In the genomic region with DNA sequence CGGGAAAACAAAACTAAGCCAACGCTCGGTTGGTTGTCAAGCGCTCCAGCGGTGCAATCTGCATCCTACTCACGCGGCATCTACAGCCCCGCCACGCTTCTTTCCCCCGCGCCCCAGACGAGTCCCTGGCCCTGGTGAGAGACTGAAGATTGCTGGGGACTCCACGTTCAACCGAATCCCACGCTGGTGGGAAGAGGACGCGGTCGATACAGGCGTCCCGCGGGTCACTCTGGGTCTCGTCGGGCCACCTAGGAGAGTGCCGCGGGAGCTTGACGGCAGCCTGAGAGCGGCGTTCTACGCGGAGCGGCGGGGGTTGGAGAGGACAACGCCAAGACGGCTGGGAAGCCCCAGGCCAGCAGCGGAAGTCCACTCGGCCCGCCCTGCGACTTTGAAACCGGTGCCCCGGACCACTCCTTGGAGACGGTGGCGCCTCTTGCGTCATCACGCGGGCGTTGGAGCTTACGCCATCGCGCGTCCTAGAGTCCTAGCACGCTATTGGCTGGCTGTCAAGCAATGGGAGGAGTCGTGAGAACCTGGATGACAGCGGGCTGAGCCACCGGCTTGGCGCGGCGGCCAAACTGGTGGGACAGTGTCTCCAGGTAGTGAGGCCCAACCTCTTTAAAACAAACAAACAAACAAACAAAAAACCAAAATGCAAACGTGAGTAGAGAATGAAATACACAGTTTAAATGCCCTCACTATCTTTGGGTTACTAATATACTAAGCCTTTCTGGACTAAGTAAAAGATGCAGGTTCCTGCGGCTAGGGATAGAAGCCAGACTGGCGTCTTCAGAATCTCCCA, we compare ENCODE assay signal across 8 cellular contexts. TPM values are rescaled to one million over a fixed set of nuclear protein-coding genes. Genes with fewer than 3 reads are reported as not detected.
DNase-seq lines count a peak whose midpoint lies in the region; ATAC-seq and TF ChIP-seq lines count a peak whose summit lies in the region.

TSS of gene SCLT1 (minus strand) at position 367 of the 802 bp plus-strand sequence. CDS start 436 bp downstream, outside the sequence.

- H3K36me3 ChIP-seq in BE2C (no peaks in the 10 kb centered on the region), colonic mucosa (no peaks in the 10 kb centered on the region)

- peak; percentile 99 for DNase-seq in BE2C
- peak; percentile 46 for DNase-seq in GM19240 (ENCODE audit: insufficient read length, low spot score)
- peak; percentile 96 to 99 for DNase-seq in NCI-H526 (lab: John Stamatoyannopoulos, UW)
- DNase-seq in activated CD4-positive, alpha-beta T cell treated with anti-CD3 and anti-CD28 coated beads for 48 hours = peak; percentile 98
- DNase-seq in colonic mucosa = peak; percentile 100
- DNase-seq in stimulated activated CD4-positive, alpha-beta T cell treated with anti-CD3 and anti-CD28 coated beads, Interleukin-1b, Interleukin-23, amount 100 ng/mL, for 4 hours (ENCODE audit: low read depth in 2 of 2) = peak; percentile 87 to 90

- H3K4me3 ChIP-seq in BE2C (ENCODE audit: low read depth, low read length) = peak within 1 kb of the TSS; percentile 85
- peak within 1 kb of the TSS; percentile 70 for H3K4me3 ChIP-seq in colonic mucosa

- H3K4me1 ChIP-seq in BE2C = no peaks in the 10 kb centered on the region
- no peaks in the 10 kb centered on the region for H3K4me1 ChIP-seq in colonic mucosa

- H3K27me3 ChIP-seq in BE2C (no peaks in the 10 kb centered on the region), colonic mucosa (no peaks in the 10 kb centered on the region), layer of hippocampus (ENCODE audit: control insufficient read depth, insufficient read depth, low read length) (no peaks in the 10 kb centered on the region)

- intact Hi-C loops in colonic mucosa (cut with DNase I) = no loop called here

- peak within 1 kb of the TSS; percentile 96 for H3K27ac ChIP-seq in colonic mucosa
- peak within 1 kb of the TSS; percentile 93 for H3K27ac ChIP-seq in layer of hippocampus (ENCODE audit: low read depth, low read length)

- H3K9ac ChIP-seq in colonic mucosa (ENCODE audit: low read depth in 2 of 2, low read length in 2 of 2) = peak within 1 kb of the TSS; percentile 88 to 98

- peak; percentile 91 for ATAC-seq in HG03460 (IDR thresholded peaks at IDR 0.05; ENCODE audit: unreplicated experiment)

- H3K9me3 ChIP-seq in BE2C (no peaks in the 10 kb centered on the region), colonic mucosa (no peaks in the 10 kb centered on the region)

- no peak for TF ChIP-seq CTCF in BE2C (IDR thresholded peaks at IDR 0.05; ENCODE audit: low read depth, low read length)
- TF ChIP-seq CTCF in colonic mucosa (IDR thresholded peaks at IDR 0.05) = no peak

RNA-seq across cellular contexts. Expression of gene SCLT1, which starts in this region (rescaled TPM):
- polyA plus RNA-seq in BE2C (2012; ENCODE audit: insufficient read depth, insufficient read length, low read depth) = 4.9 TPM
- 10 to 100 TPM in 1 of 2 donors, 1 to 10 TPM in 1; 8.4 to 13.9 TPM for total RNA-seq in colonic mucosa

Comparison
In these comparisons a context has a peak if more than half of its experiments do, and no peak if none do; other contexts are left out.
1. Peak in every context shown above with its lines: DNase-seq, ATAC-seq, H3K4me3 ChIP-seq and H3K27ac ChIP-seq.
2. DNase-seq: peak in every context shown above with its lines; median percentile 100 in colonic mucosa; 99 in BE2C; 98 in activated CD4-positive, alpha-beta T cell treated with anti-CD3 and anti-CD28 coated beads for 48 hours; 98 in NCI-H526; 88 in stimulated activated CD4-positive, alpha-beta T cell treated with anti-CD3 and anti-CD28 coated beads, Interleukin-1b, Interleukin-23, amount 100 ng/mL, for 4 hours; 46 in GM19240.